ENCODE assay signal across 1 cellular context in genomic region chr1:34149501-34149900, GRCh38.
TF ChIP-seq lines count a peak whose summit lies in the region.

No MANE protein-coding gene starts in this region.

TF ChIP-seq in GM23338, 12 proteins besides CTCF, POLR2A, EP300 and RAD21 (continued from another document):
- no peak for TF ChIP-seq ZNF462 (CRISPR knock-in tag; IDR thresholded peaks at IDR 0.05)
- TF ChIP-seq ZNF331 (CRISPR knock-in tag; IDR thresholded peaks at IDR 0.05; ENCODE audit: low read depth): no peak
- TF ChIP-seq REST (IDR thresholded peaks at IDR 0.05; ENCODE audit: unreplicated experiment): no peak
